12 cellular contexts compared by ENCODE assay signal in genomic region chr1:112464501-112464900, GRCh38. TPM values are rescaled to one million over a fixed set of nuclear protein-coding genes. Genes with fewer than 3 reads are reported as not detected.
DNase-seq lines count a peak whose midpoint lies in the region; ATAC-seq, FAIRE-seq and TF ChIP-seq lines count a peak whose summit lies in the region.
"Had no signal": no experiment of that assay in that cellular context is flagged by ENCODE, and none has a peak within 500 bp of the region (broad histone marks: within the 10 kb centered on the region; RNA-seq: fewer than 3 reads in every experiment).

No MANE protein-coding gene starts in this region.

- TF ChIP-seq CTCF in bronchial epithelial cell (IDR thresholded peaks at IDR 0.05; ENCODE audit: insufficient read depth, low read length, severe bottlenecking) (no peak), tibial nerve (IDR thresholded peaks at IDR 0.05) (no peak)

- peak overlapping the region; percentile 72 to 95 (median 82) for H3K27ac ChIP-seq in tibial nerve
- no peak overlapping the region for H3K27ac ChIP-seq in effector memory CD4-positive, alpha-beta T cell (ENCODE audit: insufficient read depth, low read length, poor library complexity, severe bottlenecking)
- H3K27ac ChIP-seq: parathyroid adenoma had no signal

- TF ChIP-seq POLR2A in tibial nerve (IDR thresholded peaks at IDR 0.05): no peak

- no peak for FAIRE-seq in bronchial epithelial cell (lab: Jason Lieb, UNC)

- no peak for ATAC-seq in HG02852 (IDR thresholded peaks at IDR 0.05; ENCODE audit: unreplicated experiment)
- ATAC-seq in HG03469 (IDR thresholded peaks at IDR 0.05; ENCODE audit: unreplicated experiment): no peak

- H3K36me3 ChIP-seq in bronchial epithelial cell (ENCODE audit: control insufficient read depth, insufficient read depth, low read length) (no peaks in the 10 kb centered on the region), tibial nerve (no peaks in the 10 kb centered on the region)
- no peaks in the 10 kb centered on the region for H3K36me3 ChIP-seq in effector memory CD4-positive, alpha-beta T cell (ENCODE audit: control insufficient read depth, insufficient read depth, low read length)
- H3K36me3 ChIP-seq: thoracic aorta had no signal

- DNase-seq in HT-29 (ENCODE audit: low spot score) (peak; percentile 63), bronchial epithelial cell (ENCODE audit: low read depth) (peak; percentile 61), left kidney (ENCODE audit: low read depth, low spot score) (peak; percentile 55), tibial nerve (ENCODE audit: low spot score in 2 of 2) (no peak)
- DNase-seq in effector memory CD4-positive, alpha-beta T cell: no peak
- DNase-seq: activated B cell treated with CpG ODN at 0.5 μM for 24 hours; activated CD8-positive, alpha-beta memory T cell treated with anti-CD3 and anti-CD28 coated beads, Interleukin-2, amount 50 U/mL, for 48 hours; activated naive CD4-positive, alpha-beta T cell treated with anti-CD3 and anti-CD28 coated beads, Interleukin-2, amount 50 U/mL, for 16 hours had no signal

- H3K4me3 ChIP-seq in bronchial epithelial cell (ENCODE audit: low read depth, low read length) (no peak overlapping the region), tibial nerve (no peak overlapping the region)
- no peak overlapping the region for H3K4me3 ChIP-seq in effector memory CD4-positive, alpha-beta T cell (ENCODE audit: insufficient read depth, low read depth, low read length, poor library complexity, severe bottlenecking)
- H3K4me3 ChIP-seq: thoracic aorta had no signal

- H3K27me3 ChIP-seq in bronchial epithelial cell (ENCODE audit: control insufficient read depth, insufficient read depth, low read length) (no peaks in the 10 kb centered on the region), tibial nerve (no peaks in the 10 kb centered on the region)
- no peaks in the 10 kb centered on the region for H3K27me3 ChIP-seq in effector memory CD4-positive, alpha-beta T cell (replicated peaks; ENCODE audit: control insufficient read depth, insufficient read depth, low read length, poor library complexity, severe bottlenecking)

- TF ChIP-seq EP300 in tibial nerve (IDR thresholded peaks at IDR 0.05): no peak

- no peaks in the 10 kb centered on the region for H3K9me3 ChIP-seq in tibial nerve
- no peaks in the 10 kb centered on the region for H3K9me3 ChIP-seq in effector memory CD4-positive, alpha-beta T cell (ENCODE audit: control insufficient read depth, low read length)
- H3K9me3 ChIP-seq: thoracic aorta had no signal

- 41 to 75% methylated on average over 4 of the region's 4 CpGs for WGBS in tibial nerve, 2 donors

- peaks cover 0 to 73% (median 12%) of the 10 kb centered on the region in 4 donors for H3K4me1 ChIP-seq in tibial nerve
- peaks cover 8% of the 10 kb centered on the region for H3K4me1 ChIP-seq in effector memory CD4-positive, alpha-beta T cell (ENCODE audit: control insufficient read depth, insufficient read depth, low read length, poor library complexity, severe bottlenecking)

RNA-seq across cellular contexts. Expression of gene WNT2B, which starts 44.3 kb away (rescaled TPM):
- total RNA-seq in HT-29 (2014; rRNA removed; shearing (Covaris generic)): 0.28 and 1.0 TPM in 2 replicates
- total RNA-seq in bronchial epithelial cell: 0.53 and 1.9 TPM in 2 replicates
- total RNA-seq in tibial nerve: 10 to 100 TPM in 2 of 4 donors, 1 to 10 TPM in 2; 3.6 to 12.2 (median 9.7) TPM

Comparison
In these comparisons a context has a peak if more than half of its experiments do, and no peak if none do; other contexts are left out.
1. DNase-seq: peak in HT-29 (single experiment), bronchial epithelial cell (single experiment) and left kidney (single experiment); none in tibial nerve (0 of 2) and effector memory CD4-positive, alpha-beta T cell (0 of 3).